In genomic region chr18:37536646-37537045, GRCh38 we compare ENCODE assay signal across 29 cellular contexts. TPM values are rescaled to one million over a fixed set of nuclear protein-coding genes. Genes with fewer than 3 reads are reported as not detected.
"Had no signal": no experiment of that assay in that cellular context is flagged by ENCODE, and none has a peak within 500 bp of the region (broad histone marks: within the 10 kb centered on the region; RNA-seq: fewer than 3 reads in every experiment).

No MANE protein-coding gene starts in this region.

- H3K4me2 ChIP-seq: KMS-11, PC-9 had no signal

- H3K4me1 ChIP-seq: Peyer's patch, SJSA1 had no signal

- H3K36me3 ChIP-seq: Peyer's patch, SJSA1 had no signal

- H3K27ac Mint-ChIP-seq: IgD-negative memory B cell; T-cell; T-helper 1 cell treated with Interleukin-12 subunit alpha and Interleukin-12 subunit beta and Interleukin-4 antibody, amounts not matched to agents 30 μg/mL and 1 μg/mL, for 36 hours had no signal

- H3K27me3 ChIP-seq: Peyer's patch, SJSA1 had no signal

- H3K9ac ChIP-seq: KMS-11 had no signal

- H3K36me3 Mint-ChIP-seq: IgD-negative memory B cell, T-cell had no signal

- H3K4me3 Mint-ChIP-seq: T-cell; T-helper 1 cell treated with Interleukin-12 subunit alpha and Interleukin-12 subunit beta and Interleukin-4 antibody, amounts not matched to agents 30 μg/mL and 1 μg/mL, for 36 hours had no signal

- DNase-seq: Kasumi-1, MV-4-11, NCI-H1048, NCI-H1105, NCI-H1436 treated with DMSO at 0.1 percent for 48 hours, NCI-H1694, NCI-H187 treated with DMSO at 0.1 percent for 48 hours, NCI-H2029 treated with DMSO at 0.1 percent for 48 hours, NCI-H2227 treated with DMSO at 0.1 percent for 48 hours, NCI-H446, NCI-H510A, NCI-H524 treated with DMSO at 0.1 percent for 48 hours, NCI-H774, OCI-M1, PC-9, Peyer's patch, Right ventricle myocardium superior, RPMI8226, SIG-M5, SW 1271, T-cell had no signal

- ATAC-seq: K562, T-cell had no signal

- H2AFZ ChIP-seq: PC-9 had no signal

- H3K27ac ChIP-seq: HL-60, KMS-11, PC-9, Peyer's patch, SJSA1, SK-N-MC had no signal

- H3K9me3 ChIP-seq: Peyer's patch, SJSA1 had no signal

- H3K4me3 ChIP-seq: K562, PC-9, Peyer's patch, SJSA1, SK-N-MC had no signal

- H3K9me3 Mint-ChIP-seq: IgD-negative memory B cell; T-cell; T-helper 1 cell treated with Interleukin-12 subunit alpha and Interleukin-12 subunit beta and Interleukin-4 antibody, amounts not matched to agents 30 μg/mL and 1 μg/mL, for 36 hours had no signal

RNA-seq across cellular contexts. Expression of gene CELF4, which starts 29.0 kb away (rescaled TPM):
- total RNA-seq: MCF 10A, SJSA1, T-cell had no signal
